27 cellular contexts compared by ENCODE assay signal in genomic region chr12:117807946-117808345, GRCh38.
"Had no signal": no experiment of that assay in that cellular context is flagged by ENCODE, and none has a peak within 500 bp of the region (broad histone marks: within the 10 kb centered on the region; RNA-seq: fewer than 3 reads in every experiment).

No MANE protein-coding gene starts in this region.

- FAIRE-seq: colon, endometrium, frontal cortex had no signal

- H3K36me3 ChIP-seq: colonic mucosa, esophagus muscularis mucosa, esophagus squamous epithelium, gastrocnemius medialis, gastroesophageal sphincter, heart left ventricle, heart right ventricle had no signal

- H3K9me3 Mint-ChIP-seq: dendritic cell treated with granulocyte-macrophage colony-stimulating factor and Interleukin-4, amounts not matched to agents 40 ng/mL and 50 ng/mL, for 4 days; effector memory CD8-positive, alpha-beta T cell; endodermal cell had no signal

- H3K27ac ChIP-seq: colonic mucosa, coronary artery, dorsolateral prefrontal cortex, epithelial cell of prostate, esophagus muscularis mucosa, esophagus squamous epithelium, foreskin keratinocyte, gastrocnemius medialis, gastroesophageal sphincter, heart left ventricle, heart right ventricle had no signal

- H3K4me3 Mint-ChIP-seq: dendritic cell treated with granulocyte-macrophage colony-stimulating factor and Interleukin-4, amounts not matched to agents 40 ng/mL and 50 ng/mL, for 4 days; effector memory CD8-positive, alpha-beta T cell; endodermal cell had no signal

- H3K4me3 ChIP-seq: colonic mucosa, coronary artery, dorsolateral prefrontal cortex, esophagus muscularis mucosa, esophagus squamous epithelium, gastrocnemius medialis, gastroesophageal sphincter, heart left ventricle, heart right ventricle had no signal

- ATAC-seq: effector memory CD8-positive, alpha-beta T cell; esophagus mucosa; foreskin keratinocyte; gastrocnemius medialis; gastroesophageal sphincter; heart left ventricle; heart right ventricle had no signal

- H3K4me1 Mint-ChIP-seq: endodermal cell had no signal

- H3K4me1 ChIP-seq: colonic mucosa, esophagus muscularis mucosa, foreskin keratinocyte, gastrocnemius medialis, gastroesophageal sphincter, heart left ventricle, heart right ventricle had no signal

- H3K27ac Mint-ChIP-seq: dendritic cell treated with granulocyte-macrophage colony-stimulating factor and Interleukin-4, amounts not matched to agents 40 ng/mL and 50 ng/mL, for 4 days; effector memory CD8-positive, alpha-beta T cell; endodermal cell had no signal

- DNase-seq: cerebellar nuclear complex; colonic mucosa; cortex of kidney; dorsolateral prefrontal cortex; effector CD4-positive, alpha-beta T cell; effector CD8-positive, alpha-beta T cell; effector memory CD4-positive, alpha-beta T cell; effector memory CD8-positive, alpha-beta T cell; endodermal cell; erythroblast; esophagus squamous epithelium; foreskin fibroblast; foreskin keratinocyte; foreskin melanocyte; gastrocnemius medialis; glutamatergic neuron; heart left ventricle; heart right ventricle had no signal

- H3K9me3 ChIP-seq: colonic mucosa, esophagus muscularis mucosa, esophagus squamous epithelium, gastrocnemius medialis, gastroesophageal sphincter, heart left ventricle, heart right ventricle had no signal

- H3K27me3 ChIP-seq: colonic mucosa, foreskin keratinocyte, gastrocnemius medialis had no signal
